Comparison of ENCODE assay signal across 27 cellular contexts in the genomic region with DNA sequence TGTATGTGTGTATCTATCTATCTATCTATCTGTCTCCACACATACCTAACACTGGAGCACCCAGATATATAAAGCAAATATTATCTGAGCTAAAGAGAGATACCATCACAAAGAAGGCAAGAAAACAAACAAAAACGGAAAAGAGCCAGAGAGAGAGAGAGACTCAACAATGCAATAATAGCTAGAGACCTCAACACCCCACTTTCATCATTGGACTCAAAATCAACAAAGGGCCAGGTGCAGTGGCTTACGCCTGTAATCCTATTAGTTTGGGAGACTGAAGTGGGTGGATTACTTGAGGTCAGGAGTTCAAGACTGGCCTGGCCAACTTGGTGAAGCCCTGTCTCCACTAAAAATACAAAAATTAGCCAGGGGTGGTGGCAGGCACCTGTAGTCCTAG. TPM values are rescaled to one million over a fixed set of nuclear protein-coding genes. Genes with fewer than 3 reads are reported as not detected.
A peak's percentile ranks its signal among the peaks of the same experiment; 100 is the strongest.
DNase-seq lines count a peak whose midpoint lies in the region; ATAC-seq, FAIRE-seq and TF ChIP-seq lines count a peak whose summit lies in the region.
"Had no signal": no experiment of that assay in that cellular context is flagged by ENCODE, and none has a peak within 500 bp of the region (broad histone marks: within the 10 kb centered on the region; RNA-seq: fewer than 3 reads in every experiment).

No MANE protein-coding gene starts in this region.

- peaks cover 28% of the 10 kb centered on the region for H3K36me3 Mint-ChIP-seq in memory B cell

- H3K27ac ChIP-seq in HepG2 (ENCODE audit: extremely low read length, insufficient read depth, low read length) (no peak overlapping the region), right lobe of liver (no peak overlapping the region)
- H3K27ac ChIP-seq: SJSA1 had no signal

- DNase-seq in HepG2 (ENCODE audit: low spot score) (peak; percentile 18), right lobe of liver (no peak), NCI-H524 treated with DMSO at 0.1 percent for 48 hours (lab: John Stamatoyannopoulos, UW) (peak; percentile 15), memory B cell (ENCODE audit: low spot score in 2 of 2) (no peak), HEK293T (ENCODE audit: extremely low spot score) (no peak)
- no peak for DNase-seq in activated CD8-positive, alpha-beta memory T cell treated with anti-CD3 and anti-CD28 coated beads for 24 hours
- DNase-seq: AML-193; CD4-positive, alpha-beta T cell; COR-L47; DMS 273 treated with DMSO at 0.1 percent for 48 hours; DND-41; H7; KBM-7; NCI-H1105 treated with DMSO at 0.1 percent for 48 hours; NCI-H1694; NCI-H2029 treated with DMSO at 0.1 percent for 48 hours; NCI-H446 treated with DMSO at 0.1 percent for 48 hours; NCI-H69; PC-3; T-cell had no signal

- no peak overlapping the region for H2AFZ ChIP-seq in HepG2 (ENCODE audit: low read length)

- BruUV-seq in HepG2 (replicated peaks; lab: Mats Ljungman, UMichigan) = no TSS peak

- H4K20me1 ChIP-seq in HepG2 (ENCODE audit: insufficient read depth, low read length) = no peaks in the 10 kb centered on the region
- H4K20me1 ChIP-seq: BLaER1 treated with 17β-estradiol and CSF1 and Interleukin-3, amounts not matched to agents 10 nM and 100 nM had no signal

- no peak overlapping the region for H3K4me2 ChIP-seq in HepG2 (ENCODE audit: low read depth, low read length)

- peaks cover 10% of the 10 kb centered on the region for H3K4me1 Mint-ChIP-seq in memory B cell

- intact Hi-C loops in HepG2 (cut with micrococcal nuclease; ENCODE audit: unreplicated experiment) = no loop called here
- intact Hi-C loops in right lobe of liver (cut with DNase I) = no loop called here

- H3K4me1 ChIP-seq in HepG2 (ENCODE audit: insufficient read depth, low read length) = peaks cover 20% of the 10 kb centered on the region
- no peaks in the 10 kb centered on the region for H3K4me1 ChIP-seq in right lobe of liver
- H3K4me1 ChIP-seq: SJSA1 had no signal

- H3K27me3 Mint-ChIP-seq in memory B cell = no peaks in the 10 kb centered on the region
- H3K27me3 Mint-ChIP-seq: CD4-positive, alpha-beta T cell; T-cell had no signal

- no peaks in the 10 kb centered on the region for H3K9me3 ChIP-seq in HepG2 (ENCODE audit: low read length)
- no peaks in the 10 kb centered on the region for H3K9me3 ChIP-seq in right lobe of liver
- H3K9me3 ChIP-seq: SJSA1 had no signal

- no peak overlapping the region for H3K9ac ChIP-seq in HepG2 (ENCODE audit: insufficient read depth, low read depth, low read length)
- H3K9ac ChIP-seq: BLaER1 treated with 17β-estradiol and CSF1 and Interleukin-3, amounts not matched to agents 10 nM and 100 nM had no signal

- H3K79me2 ChIP-seq in HepG2 (ENCODE audit: insufficient read depth, low read length) = no peaks in the 10 kb centered on the region

- H3K4me3 ChIP-seq in HepG2 (replicated peaks in 1 of 3; ENCODE audit: insufficient read depth in 1 of 3, low read depth in 2 of 3, low read length in 3 of 3) = no peak overlapping the region
- H3K4me3 ChIP-seq in right lobe of liver = no peak overlapping the region
- H3K4me3 ChIP-seq: BLaER1 treated with 17β-estradiol and CSF1 and Interleukin-3, amounts not matched to agents 10 nM and 100 nM; SJSA1 had no signal

- TF ChIP-seq EP300 in HepG2 (IDR thresholded peaks at IDR 0.05; ENCODE audit: low read depth in 2 of 2, low read length in 2 of 2) = no peak
- TF ChIP-seq EP300 in HepG2 (CRISPR knock-in tag; IDR thresholded peaks at IDR 0.05; ENCODE audit: borderline replicate concordance) = no peak

- CTCF ChIA-PET in HepG2 (lab: Yijun Ruan, JAX; ENCODE audit: low intra/inter-chr PET ratio, low total read pairs) = no interaction called here
- CTCF ChIA-PET in HEK293T (lab: Yijun Ruan, JAX) = no interaction called here

- no peak for FAIRE-seq in HepG2 (lab: Jason Lieb, UNC)
- FAIRE-seq: A204.1, GM12892, GM19239, HTR-8/SVneo had no signal

- H3K27ac Mint-ChIP-seq in memory B cell = peak overlapping the region; percentile 81
- H3K27ac Mint-ChIP-seq: CD4-positive, alpha-beta T cell; T-cell had no signal

- ATAC-seq in HepG2 (no peak), right lobe of liver (no peak), memory B cell (ENCODE audit: low read depth) (no peak), GM21423 (IDR thresholded peaks at IDR 0.05; ENCODE audit: unreplicated experiment) (no peak)
- ATAC-seq: PC-3, T-cell had no signal

- POLR2A ChIA-PET in HepG2 (lab: Yijun Ruan, JAX) = no interaction called here
- POLR2A ChIA-PET in HEK293T (lab: Yijun Ruan, JAX) = no interaction called here

- whole genome bisulfite sequencing in HepG2 (ENCODE audit: low lambda C conversion rate) = 85% methylated on average over 2 of the region's 2 CpGs
- 77% methylated on average over 2 of the region's 2 CpGs for WGBS in right lobe of liver (ENCODE audit: insufficient coverage, low coverage, low lambda C conversion rate, missing lambda C conversion rate)

- H3K36me3 ChIP-seq in HepG2 (replicated peaks in 1 of 2; ENCODE audit: control insufficient read depth in 1 of 2, insufficient read depth in 2 of 2, low read length in 2 of 2) (peaks cover 6 to 26% of the 10 kb centered on the region in 2 experiments), right lobe of liver (peaks cover 0 to 5% (median 2%) of the 10 kb centered on the region in 4 donors)

- TF ChIP-seq CTCF in HepG2 (CRISPR knock-in tag; IDR thresholded peaks at IDR 0.05) (no peak), right lobe of liver (IDR thresholded peaks at IDR 0.05) (no peak)

- no peak for TF ChIP-seq RAD21 in HepG2 (CRISPR knock-in tag; IDR thresholded peaks at IDR 0.05)

- H3K4me3 Mint-ChIP-seq in memory B cell = no peak overlapping the region
- H3K4me3 Mint-ChIP-seq: CD4-positive, alpha-beta T cell; T-cell had no signal

- H3K27me3 ChIP-seq in HepG2 (ENCODE audit: control insufficient read depth in 1 of 2, insufficient read depth in 2 of 2, low read length in 2 of 2) = no peaks in the 10 kb centered on the region
- H3K27me3 ChIP-seq in right lobe of liver = no peaks in the 10 kb centered on the region
- H3K27me3 ChIP-seq: BLaER1 treated with 17β-estradiol and CSF1 and Interleukin-3, amounts not matched to agents 10 nM and 100 nM; SJSA1 had no signal

- no peak for TF ChIP-seq POLR2A in HepG2 (IDR thresholded peaks at IDR 0.05; ENCODE audit: insufficient read depth in 1 of 2, low read depth in 2 of 2, low read length in 2 of 2)
- TF ChIP-seq POLR2A in right lobe of liver (IDR thresholded peaks at IDR 0.05) = no peak

- H3K9me3 Mint-ChIP-seq in memory B cell = peaks cover 3% of the 10 kb centered on the region
- H3K9me3 Mint-ChIP-seq: CD4-positive, alpha-beta T cell had no signal

- in situ Hi-C loops in HepG2 (cut with HindIII; ENCODE audit: extremely low pct_ligation_motif_present, low pct_unique_long_range_greater_than_20kb) = no loop called here

RNA-seq across cellular contexts. Expression of gene NCBP2, which starts 23.4 kb away (rescaled TPM):
- total RNA-seq in HepG2 (2016; rRNA removed; fragmentation: Illumina TruSeq; extraction: Trizol) = 58.7 and 69.2 TPM in 2 replicates
- 14.8 and 15.0 TPM in 2 replicates for total RNA-seq in HepG2 (2016; cell fraction: cytosol; rRNA removed; fragmentation: Illumina TruSeq; extraction: Trizol; ENCODE audit: low read depth)
- 59.9 and 75.2 TPM in 2 replicates for total RNA-seq in HepG2 (2016; cell fraction: insoluble cytoplasmic fraction; rRNA removed; fragmentation: Illumina TruSeq; extraction: Trizol)
- 28.9 and 32.1 TPM in 2 replicates for total RNA-seq in HepG2 (2016; cell fraction: membrane; rRNA removed; fragmentation: Illumina TruSeq; extraction: Trizol)
- 32.0 and 37.9 TPM in 2 replicates for total RNA-seq in HepG2 (2016; cell fraction: nucleus; rRNA removed; fragmentation: Illumina TruSeq; extraction: Trizol)
- 78.5 and 95.5 TPM in 2 replicates for polyA plus RNA-seq in HepG2 (2011; rRNA removed)
- polyA plus RNA-seq in HepG2 (2011; cell fraction: cytosol; rRNA removed) = 55.6 and 71.5 TPM in 2 replicates
- polyA plus RNA-seq in HepG2 (2011; cell fraction: nucleus; rRNA removed) = 68.9 and 76.8 TPM in 2 replicates
- 143 and 171 TPM in 2 replicates for polyA plus RNA-seq in HepG2 (2012)
- 10.8 and 12.4 TPM in 2 replicates for polyA plus RNA-seq in HepG2 (2016; cell fraction: cytosol; fragmentation: Illumina TruSeq; extraction: Trizol; ENCODE audit: low read depth)
- polyA plus RNA-seq in HepG2 (2016; cell fraction: insoluble cytoplasmic fraction; fragmentation: Illumina TruSeq; extraction: Trizol; ENCODE audit: low read depth) = 79.7 and 83.7 TPM in 2 replicates
- 23.3 and 24.5 TPM in 2 replicates for polyA plus RNA-seq in HepG2 (2016; cell fraction: membrane; fragmentation: Illumina TruSeq; extraction: Trizol; ENCODE audit: low read depth)
- polyA plus RNA-seq in HepG2 (2016; cell fraction: nucleus; fragmentation: Illumina TruSeq; extraction: Trizol; ENCODE audit: insufficient read depth, low read depth) = 76.1 and 83.0 TPM in 2 replicates
- polyA minus RNA-seq in HepG2 (2011; rRNA and poly(A)+ RNA removed; ENCODE audit: low replicate concordance) = 20.6 and 28.7 TPM in 2 replicates
- 26.5 and 26.6 TPM in 2 replicates for polyA minus RNA-seq in HepG2 (2011; cell fraction: cytosol; rRNA and poly(A)+ RNA removed)
- 50.9 and 51.7 TPM in 2 replicates for polyA minus RNA-seq in HepG2 (2011; cell fraction: nucleus; rRNA and poly(A)+ RNA removed)
- 10 to 100 TPM; 12.9 to 24.6 (median 19.1) TPM for total RNA-seq in right lobe of liver

RNA-seq across cellular contexts. Expression of gene PIGZ, which starts 49.7 kb away (rescaled TPM):
- total RNA-seq in HepG2 (2016; rRNA removed; fragmentation: Illumina TruSeq; extraction: Trizol) (2.2 and 4.7 TPM in 2 replicates), right lobe of liver (1 to 10 TPM; 1.2 to 2.8 (median 2.4) TPM)
- total RNA-seq in HepG2 (2016; cell fraction: cytosol; rRNA removed; fragmentation: Illumina TruSeq; extraction: Trizol; ENCODE audit: low read depth) = 4.8 and 7.9 TPM in 2 replicates
- total RNA-seq in HepG2 (2016; cell fraction: insoluble cytoplasmic fraction; rRNA removed; fragmentation: Illumina TruSeq; extraction: Trizol) = 1.9 and 4.8 TPM in 2 replicates
- total RNA-seq in HepG2 (2016; cell fraction: membrane; rRNA removed; fragmentation: Illumina TruSeq; extraction: Trizol) = 3.9 and 5.7 TPM in 2 replicates
- total RNA-seq in HepG2 (2016; cell fraction: nucleus; rRNA removed; fragmentation: Illumina TruSeq; extraction: Trizol) = 3.7 and 5.7 TPM in 2 replicates
- polyA plus RNA-seq in HepG2 (2011; rRNA removed) = 60.5 and 75.7 TPM in 2 replicates
- 43.3 TPM in 2 replicates for polyA plus RNA-seq in HepG2 (2011; cell fraction: cytosol; rRNA removed)
- polyA plus RNA-seq in HepG2 (2011; cell fraction: nucleus; rRNA removed) = 156 and 196 TPM in 2 replicates
- 56.2 and 56.6 TPM in 2 replicates for polyA plus RNA-seq in HepG2 (2012)
- polyA plus RNA-seq in HepG2 (2016; cell fraction: cytosol; fragmentation: Illumina TruSeq; extraction: Trizol; ENCODE audit: low read depth) = 6.6 and 6.7 TPM in 2 replicates
- 3.7 and 4.6 TPM in 2 replicates for polyA plus RNA-seq in HepG2 (2016; cell fraction: insoluble cytoplasmic fraction; fragmentation: Illumina TruSeq; extraction: Trizol; ENCODE audit: low read depth)
- polyA plus RNA-seq in HepG2 (2016; cell fraction: membrane; fragmentation: Illumina TruSeq; extraction: Trizol; ENCODE audit: low read depth) = 5.4 and 6.6 TPM in 2 replicates
- polyA plus RNA-seq in HepG2 (2016; cell fraction: nucleus; fragmentation: Illumina TruSeq; extraction: Trizol; ENCODE audit: insufficient read depth, low read depth) = 16.4 and 17.2 TPM in 2 replicates
- polyA minus RNA-seq in HepG2 (2011; rRNA and poly(A)+ RNA removed; ENCODE audit: low replicate concordance) = 0.58 and 57.9 TPM in 2 replicates
- 15.7 and 18.4 TPM in 2 replicates for polyA minus RNA-seq in HepG2 (2011; cell fraction: cytosol; rRNA and poly(A)+ RNA removed)
- polyA minus RNA-seq in HepG2 (2011; cell fraction: nucleus; rRNA and poly(A)+ RNA removed) = 38.0 and 53.5 TPM in 2 replicates

RNA-seq across cellular contexts. Expression of gene SENP5, which starts 51.2 kb away (rescaled TPM):
- 30.9 and 45.2 TPM in 2 replicates for total RNA-seq in HepG2 (2016; rRNA removed; fragmentation: Illumina TruSeq; extraction: Trizol)
- 9.7 and 12.6 TPM in 2 replicates for total RNA-seq in HepG2 (2016; cell fraction: cytosol; rRNA removed; fragmentation: Illumina TruSeq; extraction: Trizol; ENCODE audit: low read depth)
- total RNA-seq in HepG2 (2016; cell fraction: insoluble cytoplasmic fraction; rRNA removed; fragmentation: Illumina TruSeq; extraction: Trizol) = 30.3 and 40.5 TPM in 2 replicates
- 24.2 and 24.5 TPM in 2 replicates for total RNA-seq in HepG2 (2016; cell fraction: membrane; rRNA removed; fragmentation: Illumina TruSeq; extraction: Trizol)
- 34.9 and 40.2 TPM in 2 replicates for total RNA-seq in HepG2 (2016; cell fraction: nucleus; rRNA removed; fragmentation: Illumina TruSeq; extraction: Trizol)
- 17.6 and 18.7 TPM in 2 replicates for polyA plus RNA-seq in HepG2 (2011; rRNA removed)
- polyA plus RNA-seq in HepG2 (2011; cell fraction: cytosol; rRNA removed) = 5.6 and 8.4 TPM in 2 replicates
- 14.6 and 18.5 TPM in 2 replicates for polyA plus RNA-seq in HepG2 (2011; cell fraction: nucleus; rRNA removed)
- 12.5 and 13.3 TPM in 2 replicates for polyA plus RNA-seq in HepG2 (2012)
- 4.8 and 5.6 TPM in 2 replicates for polyA plus RNA-seq in HepG2 (2016; cell fraction: cytosol; fragmentation: Illumina TruSeq; extraction: Trizol; ENCODE audit: low read depth)
- 17.3 and 18.0 TPM in 2 replicates for polyA plus RNA-seq in HepG2 (2016; cell fraction: insoluble cytoplasmic fraction; fragmentation: Illumina TruSeq; extraction: Trizol; ENCODE audit: low read depth)
- polyA plus RNA-seq in HepG2 (2016; cell fraction: membrane; fragmentation: Illumina TruSeq; extraction: Trizol; ENCODE audit: low read depth) = 7.5 and 10.0 TPM in 2 replicates
- polyA plus RNA-seq in HepG2 (2016; cell fraction: nucleus; fragmentation: Illumina TruSeq; extraction: Trizol; ENCODE audit: insufficient read depth, low read depth) = 28.9 and 29.5 TPM in 2 replicates
- 106 and 135 TPM in 2 replicates for polyA minus RNA-seq in HepG2 (2011; rRNA and poly(A)+ RNA removed; ENCODE audit: low replicate concordance)
- polyA minus RNA-seq in HepG2 (2011; cell fraction: cytosol; rRNA and poly(A)+ RNA removed) = 35.1 and 39.0 TPM in 2 replicates
- 52.5 and 54.3 TPM in 2 replicates for polyA minus RNA-seq in HepG2 (2011; cell fraction: nucleus; rRNA and poly(A)+ RNA removed)
- 10 to 100 TPM; 13.0 to 21.9 (median 15.3) TPM for total RNA-seq in right lobe of liver

Comparison
In these comparisons a context has a peak if more than half of its experiments do, and no peak if none do; other contexts are left out.
1. DNase-seq: peak in HepG2 (single experiment) and NCI-H524 treated with DMSO at 0.1 percent for 48 hours (single experiment); none in right lobe of liver (0 of 3), memory B cell (0 of 2), HEK293T (single experiment) and activated CD8-positive, alpha-beta memory T cell treated with anti-CD3 and anti-CD28 coated beads for 24 hours (single experiment).